ENCODE assay signal across 1 cellular context in genomic region chr10:11167233-11167979, GRCh38.
A peak's percentile ranks its signal among the peaks of the same experiment; 100 is the strongest.
TF ChIP-seq lines count a peak whose summit lies in the region.

No MANE protein-coding gene starts in this region.

TF ChIP-seq in GM12878, 131 proteins besides CTCF, POLR2A, EP300 and RAD21 (continued from another document):
- TF ChIP-seq LARP7 (IDR thresholded peaks at IDR 0.05) (0 out of 2 replicates have a peak, but pooled peaks have one; percentile 9), BACH1 (IDR thresholded peaks at IDR 0.05; ENCODE audit: borderline replicate concordance) (no peak), YY1 (IDR thresholded peaks at IDR 0.05; ENCODE audit: low read depth, low read length) (peak; percentile 74), ELK1 (IDR thresholded peaks at IDR 0.05; ENCODE audit: low read depth, low read length) (no peak), CBFB (IDR thresholded peaks at IDR 0.05; ENCODE audit: low read depth) (0 out of 2 replicates have a peak, but pooled peaks have one; percentile 22), RELA (IDR thresholded peaks at IDR 0.05; ENCODE audit: borderline replicate concordance, partially characterized antibody) (no peak), MLLT1 (IDR thresholded peaks at IDR 0.05) (0 out of 2 replicates have a peak, but pooled peaks have one; percentile 34)
TF ChIP-seq in GM12878: peak in this region for 8.
